In genomic region chr16:20137909-20138308, GRCh38 we compare ENCODE assay signal across 39 cellular contexts.
"Had no signal": no experiment of that assay in that cellular context is flagged by ENCODE, and none has a peak within 500 bp of the region (broad histone marks: within the 10 kb centered on the region; RNA-seq: fewer than 3 reads in every experiment).

No MANE protein-coding gene starts in this region.

- H3K27me3 Mint-ChIP-seq: activated naive CD4-positive, alpha-beta T cell treated with anti-CD3 and anti-CD28 coated beads, Interleukin-2, amount 10 ng/mL, durations not matched to agents 7 days and 5 days; activated naive CD4-positive, alpha-beta T cell treated with anti-CD3 and anti-CD28 coated beads, Interleukin-2, amount 50 U/mL, for 24 hours; activated naive CD8-positive, alpha-beta T cell treated with anti-CD3 and anti-CD28 coated beads, Interleukin-2, amount 50 U/mL, for 24 hours had no signal

- H3K9me3 ChIP-seq: adrenal gland, ascending aorta, body of pancreas, breast epithelium had no signal

- H3K27ac ChIP-seq: adrenal gland, ascending aorta, body of pancreas, brain microvascular endothelial cell, breast epithelium, cardiac muscle cell had no signal

- H3K27ac Mint-ChIP-seq: activated naive CD4-positive, alpha-beta T cell treated with anti-CD3 and anti-CD28 coated beads for 36 hours; activated naive CD4-positive, alpha-beta T cell treated with anti-CD3 and anti-CD28 coated beads, Interleukin-2, amount 10 ng/mL, durations not matched to agents 7 days and 5 days; activated naive CD4-positive, alpha-beta T cell treated with anti-CD3 and anti-CD28 coated beads, Interleukin-2, amount 50 U/mL, for 24 hours; activated naive CD4-positive, alpha-beta T cell treated with anti-CD3 and anti-CD28 coated beads, Interleukin-2, amount 50 U/mL, for 72 hours; activated naive CD8-positive, alpha-beta T cell; activated naive CD8-positive, alpha-beta T cell treated with anti-CD3 and anti-CD28 coated beads for 36 hours; activated naive CD8-positive, alpha-beta T cell treated with anti-CD3 and anti-CD28 coated beads, Interleukin-2, amount 10 ng/mL, durations not matched to agents 7 days and 5 days; activated naive CD8-positive, alpha-beta T cell treated with anti-CD3 and anti-CD28 coated beads, Interleukin-2, amount 50 U/mL, for 24 hours; activated T-cell treated with anti-CD3 and anti-CD28 coated beads, Interleukin-2, amount 50 U/mL, for 72 hours; activated T-helper 1 cell treated with anti-CD3 and anti-CD28 coated beads, Interleukin-12 subunit alpha, Interleukin-12 subunit beta, Interleukin-2, Interleukin-4 antibody, amounts not matched to agents 30 ng/mL and 10 ng/mL and 1 ng/mL, durations not matched to agents 14 hours and 24 hours and 36 hours; activated T-helper 17 cell treated with anti-CD3 and anti-CD28 coated beads, Interleukin-2, amount 50 U/mL, for 72 hours; activated T-helper 2 cell treated with anti-CD3 and anti-CD28 coated beads, Interferon-gamma antibody, Interleukin-2, Interleukin-4, amounts not matched to agents 10 μg/mL and 5 μg/mL and 100 μg/mL, durations not matched to agents 14 hours and 24 hours and 36 hours; brain had no signal

- H3K4me1 Mint-ChIP-seq: activated naive CD4-positive, alpha-beta T cell treated with anti-CD3 and anti-CD28 coated beads, Interleukin-2, amount 10 ng/mL, durations not matched to agents 7 days and 5 days; activated naive CD4-positive, alpha-beta T cell treated with anti-CD3 and anti-CD28 coated beads, Interleukin-2, amount 50 U/mL, for 24 hours; activated naive CD8-positive, alpha-beta T cell treated with anti-CD3 and anti-CD28 coated beads for 36 hours; activated naive CD8-positive, alpha-beta T cell treated with anti-CD3 and anti-CD28 coated beads, Interleukin-2, amount 10 ng/mL, durations not matched to agents 7 days and 5 days; activated naive CD8-positive, alpha-beta T cell treated with anti-CD3 and anti-CD28 coated beads, Interleukin-2, amount 50 U/mL, for 24 hours; activated T-helper 17 cell treated with anti-CD3 and anti-CD28 coated beads, Interleukin-2, amount 50 U/mL, for 72 hours; brain; central memory CD8-positive, alpha-beta T cell had no signal

- H3K4me3 ChIP-seq: adrenal gland, ascending aorta, body of pancreas, breast epithelium, cardiac muscle cell had no signal

- H3K4me3 Mint-ChIP-seq: activated naive CD4-positive, alpha-beta T cell treated with anti-CD3 and anti-CD28 coated beads for 36 hours; activated naive CD4-positive, alpha-beta T cell treated with anti-CD3 and anti-CD28 coated beads, Interleukin-2, amount 10 ng/mL, durations not matched to agents 7 days and 5 days; activated naive CD4-positive, alpha-beta T cell treated with anti-CD3 and anti-CD28 coated beads, Interleukin-2, amount 50 U/mL, for 24 hours; activated naive CD8-positive, alpha-beta T cell; activated naive CD8-positive, alpha-beta T cell treated with anti-CD3 and anti-CD28 coated beads for 36 hours; activated naive CD8-positive, alpha-beta T cell treated with anti-CD3 and anti-CD28 coated beads, Interleukin-2, amount 10 ng/mL, durations not matched to agents 7 days and 5 days; activated naive CD8-positive, alpha-beta T cell treated with anti-CD3 and anti-CD28 coated beads, Interleukin-2, amount 50 U/mL, for 24 hours; activated T-cell treated with anti-CD3 and anti-CD28 coated beads, Interleukin-2, amount 50 U/mL, for 4 hours; activated T-cell treated with anti-CD3 and anti-CD28 coated beads, Interleukin-2, amount 50 U/mL, for 72 hours; activated T-helper 1 cell treated with anti-CD3 and anti-CD28 coated beads, Interleukin-12 subunit alpha, Interleukin-12 subunit beta, Interleukin-2, Interleukin-4 antibody, amounts not matched to agents 30 ng/mL and 10 ng/mL and 1 ng/mL, durations not matched to agents 14 hours and 24 hours and 36 hours; activated T-helper 17 cell treated with anti-CD3 and anti-CD28 coated beads, Interleukin-2, amount 50 U/mL, for 72 hours; brain; central memory CD8-positive, alpha-beta T cell had no signal

- H3K9me3 Mint-ChIP-seq: activated naive CD4-positive, alpha-beta T cell treated with anti-CD3 and anti-CD28 coated beads for 36 hours; activated naive CD4-positive, alpha-beta T cell treated with anti-CD3 and anti-CD28 coated beads, Interleukin-2, amount 50 U/mL, for 24 hours; activated naive CD8-positive, alpha-beta T cell treated with anti-CD3 and anti-CD28 coated beads for 36 hours; activated naive CD8-positive, alpha-beta T cell treated with anti-CD3 and anti-CD28 coated beads, Interleukin-2, amount 10 ng/mL, durations not matched to agents 7 days and 5 days; activated T-cell treated with anti-CD3 and anti-CD28 coated beads, Interleukin-2, amount 50 U/mL, for 4 hours; activated T-helper 1 cell treated with anti-CD3 and anti-CD28 coated beads, Interleukin-12 subunit alpha, Interleukin-12 subunit beta, Interleukin-2, Interleukin-4 antibody, amounts not matched to agents 30 ng/mL and 10 ng/mL and 1 ng/mL, durations not matched to agents 14 hours and 24 hours and 36 hours; brain had no signal

- H3K36me3 Mint-ChIP-seq: activated naive CD4-positive, alpha-beta T cell treated with anti-CD3 and anti-CD28 coated beads, Interleukin-2, amount 10 ng/mL, durations not matched to agents 7 days and 5 days; activated naive CD4-positive, alpha-beta T cell treated with anti-CD3 and anti-CD28 coated beads, Interleukin-2, amount 50 U/mL, for 24 hours; activated naive CD4-positive, alpha-beta T cell treated with anti-CD3 and anti-CD28 coated beads, Interleukin-2, amount 50 U/mL, for 72 hours; activated naive CD8-positive, alpha-beta T cell; activated naive CD8-positive, alpha-beta T cell treated with anti-CD3 and anti-CD28 coated beads for 36 hours; activated naive CD8-positive, alpha-beta T cell treated with anti-CD3 and anti-CD28 coated beads, Interleukin-2, amount 10 ng/mL, durations not matched to agents 7 days and 5 days; brain had no signal

- FAIRE-seq: astrocyte, bronchial epithelial cell had no signal

- ATAC-seq: activated naive CD4-positive, alpha-beta T cell treated with anti-CD3 and anti-CD28 coated beads, Interleukin-2, amount 50 U/mL, for 72 hours; activated naive CD8-positive, alpha-beta T cell treated with anti-CD3 and anti-CD28 coated beads, Interleukin-2, amount 50 U/mL, for 24 hours; activated T-cell treated with anti-CD3 and anti-CD28 coated beads, Interleukin-2, amount 50 U/mL, for 4 hours; activated T-cell treated with anti-CD3 and anti-CD28 coated beads, Interleukin-2, amount 50 U/mL, for 72 hours; activated T-helper 17 cell treated with anti-CD3 and anti-CD28 coated beads, Interleukin-2, amount 50 U/mL, for 72 hours; body of pancreas had no signal

- DNase-seq: activated effector memory CD4-positive, alpha-beta T cell treated with anti-CD3 and anti-CD28 coated beads, Interleukin-2, amount 50 U/mL, for 16 hours; activated effector memory CD4-positive, alpha-beta T cell treated with Interleukin-2 at 50 U/mL for 16 hours; activated gamma-delta T cell; activated gamma-delta T cell treated with Interleukin-2 at 50 U/mL for 16 hours; activated naive CD4-positive, alpha-beta T cell; activated naive CD4-positive, alpha-beta T cell treated with anti-CD3 and anti-CD28 coated beads for 36 hours; activated naive CD4-positive, alpha-beta T cell treated with anti-CD3 and anti-CD28 coated beads, Interleukin-2, amount 10 ng/mL, durations not matched to agents 7 days and 5 days; activated naive CD4-positive, alpha-beta T cell treated with anti-CD3 and anti-CD28 coated beads, Interleukin-2, amount 50 U/mL, for 16 hours; activated naive CD4-positive, alpha-beta T cell treated with Interleukin-2 at 50 U/mL for 16 hours; activated naive CD8-positive, alpha-beta T cell treated with anti-CD3 and anti-CD28 coated beads for 36 hours; activated naive CD8-positive, alpha-beta T cell treated with anti-CD3 and anti-CD28 coated beads, Interleukin-2, amount 10 ng/mL, durations not matched to agents 7 days and 5 days; activated naive CD8-positive, alpha-beta T cell treated with anti-CD3 and anti-CD28 coated beads, Interleukin-2, amount 50 U/mL, for 24 hours; activated T-cell treated with anti-CD3 and anti-CD28 coated beads, Interleukin-2, amount 50 U/mL, for 1 hour; activated T-cell treated with anti-CD3 and anti-CD28 coated beads, Interleukin-2, amount 50 U/mL, for 4 hours; activated T-cell treated with anti-CD3 and anti-CD28 coated beads, Interleukin-2, amount 50 U/mL, for 48 hours; activated T-cell treated with anti-CD3 and anti-CD28 coated beads, Interleukin-2, amount 50 U/mL, for 72 hours; adrenal gland; amniotic stem cell; amygdala; anterior cingulate cortex; aorta; body of pancreas; brain microvascular endothelial cell; caudate nucleus; central memory CD4-positive, alpha-beta T cell; cerebellar nuclear complex had no signal

- H3K4me1 ChIP-seq: adrenal gland, ascending aorta, body of pancreas, breast epithelium had no signal

- H3K27me3 ChIP-seq: adrenal gland, ascending aorta, body of pancreas, brain microvascular endothelial cell, breast epithelium had no signal

- H3K36me3 ChIP-seq: adrenal gland, ascending aorta, brain microvascular endothelial cell, breast epithelium, cardiac muscle cell had no signal
